Comparison of ENCODE assay signal across 8 cellular contexts in the genomic region with DNA sequence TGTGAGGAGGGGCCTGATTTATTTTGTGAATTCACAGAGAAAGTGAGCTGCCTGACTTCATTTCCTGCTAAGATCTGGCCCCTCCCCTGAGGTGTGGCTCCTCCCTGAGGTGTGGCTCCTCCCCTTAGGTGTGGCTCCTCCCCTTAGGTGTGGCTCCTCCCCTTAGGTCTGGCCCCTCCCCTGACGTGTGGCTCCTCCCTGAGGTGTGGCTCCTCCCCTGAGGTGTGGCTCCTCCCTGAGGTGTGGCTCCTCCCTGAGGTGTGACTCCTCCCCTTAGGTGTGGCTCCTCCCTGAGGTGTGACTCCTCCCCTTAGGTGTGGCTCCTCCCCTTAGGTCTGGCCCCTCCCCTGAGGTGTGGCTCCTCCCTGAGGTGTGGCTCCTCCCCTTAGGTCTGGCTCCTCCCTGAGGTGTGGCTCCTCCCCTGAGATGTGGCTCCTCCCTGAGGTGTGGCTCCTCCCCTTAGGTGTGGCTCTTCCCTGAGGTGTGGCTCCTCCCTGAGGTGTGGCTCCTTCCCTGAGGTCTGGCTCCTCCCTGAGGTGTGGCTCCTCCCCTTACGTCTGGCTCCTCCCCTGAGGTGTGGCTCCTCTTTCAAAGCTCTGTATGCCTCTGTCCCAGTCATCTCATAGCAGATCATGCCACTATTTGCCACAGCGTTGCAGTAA. TPM values are rescaled to one million over a fixed set of nuclear protein-coding genes. Genes with fewer than 3 reads are reported as not detected.
DNase-seq lines count a peak whose midpoint lies in the region; ATAC-seq and TF ChIP-seq lines count a peak whose summit lies in the region.

No MANE protein-coding gene starts in this region.

- H3K4me1 Mint-ChIP-seq in CD4-positive, CD25-positive, alpha-beta regulatory T cell: peaks cover 0 to 2% (median 0%) of the 10 kb centered on the region in 4 donors
- H3K4me1 Mint-ChIP-seq in central memory CD8-positive, alpha-beta T cell: no peaks in the 10 kb centered on the region

- ATAC-seq in CD4-positive, CD25-positive, alpha-beta regulatory T cell (ENCODE audit: low read depth in 2 of 2): peak in 1 of 2 donors; percentile 34
- ATAC-seq in central memory CD8-positive, alpha-beta T cell (replicated peaks; ENCODE audit: extremely low read depth, poor library complexity, severe bottlenecking): peak; percentile 54
- ATAC-seq in HG03469 (IDR thresholded peaks at IDR 0.05; ENCODE audit: unreplicated experiment) (no peak), GM19467 (IDR thresholded peaks at IDR 0.05; ENCODE audit: unreplicated experiment) (no peak)

- 55 to 64% methylated on average over 3 of the region's 3 CpGs for WGBS in testis, 2 donors

- H3K27me3 Mint-ChIP-seq in CD4-positive, CD25-positive, alpha-beta regulatory T cell: no peaks in the 10 kb centered on the region
- H3K27me3 Mint-ChIP-seq in central memory CD8-positive, alpha-beta T cell: no peaks in the 10 kb centered on the region

- H3K4me1 ChIP-seq in CD4-positive, CD25-positive, alpha-beta regulatory T cell (ENCODE audit: control insufficient read depth, insufficient read depth, low read length, poor library complexity, severe bottlenecking): no peaks in the 10 kb centered on the region
- H3K4me1 ChIP-seq in testis: no peaks in the 10 kb centered on the region

- no peak overlapping the region for H3K4me3 ChIP-seq in CD4-positive, CD25-positive, alpha-beta regulatory T cell (ENCODE audit: low read depth, low read length)
- H3K4me3 ChIP-seq in testis: no peak overlapping the region

- TF ChIP-seq CTCF in VCaP (conservative IDR thresholded peaks at IDR 0.05): no peak
- TF ChIP-seq CTCF in testis (IDR thresholded peaks at IDR 0.05): no peak

- H3K27me3 ChIP-seq in CD4-positive, CD25-positive, alpha-beta regulatory T cell (ENCODE audit: control insufficient read depth, insufficient read depth, low read length): no peaks in the 10 kb centered on the region
- no peaks in the 10 kb centered on the region for H3K27me3 ChIP-seq in testis

- no peaks in the 10 kb centered on the region for H3K36me3 ChIP-seq in CD4-positive, CD25-positive, alpha-beta regulatory T cell (ENCODE audit: control insufficient read depth, insufficient read depth, low read length)
- H3K36me3 ChIP-seq in testis (ENCODE audit: low read depth, missing control alignments): no peaks in the 10 kb centered on the region

- H3K36me3 Mint-ChIP-seq in CD4-positive, CD25-positive, alpha-beta regulatory T cell: peaks cover 3% of the 10 kb centered on the region
- peaks cover 2% of the 10 kb centered on the region for H3K36me3 Mint-ChIP-seq in central memory CD8-positive, alpha-beta T cell (ENCODE audit: insufficient read depth)

- peak; percentile 23 to 60 (median 42) for DNase-seq in CD4-positive, CD25-positive, alpha-beta regulatory T cell
- DNase-seq in KBM-7: peak; percentile 77
- DNase-seq in central memory CD8-positive, alpha-beta T cell (ENCODE audit: low spot score in 2 of 2): peak; percentile 49 to 55
- DNase-seq in stimulated activated CD4-positive, alpha-beta T cell treated with anti-CD3 and anti-CD28 coated beads, Interleukin-4, amount 100 ng/mL, for 1 hour: peak; percentile 16
- DNase-seq in testis: no peak

- peaks cover 11 to 15% of the 10 kb centered on the region in 2 experiments for H3K9me3 ChIP-seq in CD4-positive, CD25-positive, alpha-beta regulatory T cell (ENCODE audit: control insufficient read depth in 2 of 2, low read length in 2 of 2)
- no peaks in the 10 kb centered on the region for H3K9me3 ChIP-seq in testis

- in situ Hi-C loops in KBM-7 (cut with MboI; ENCODE audit: low pct_unique_long_range_greater_than_20kb, low sequenced_read_pairs): no loop called here

- peaks cover 0 to 18% (median 8%) of the 10 kb centered on the region in 7 donors for H3K9me3 Mint-ChIP-seq in CD4-positive, CD25-positive, alpha-beta regulatory T cell
- H3K9me3 Mint-ChIP-seq in central memory CD8-positive, alpha-beta T cell: peaks cover 20% of the 10 kb centered on the region

- H3K27ac ChIP-seq in CD4-positive, CD25-positive, alpha-beta regulatory T cell (ENCODE audit: insufficient read depth, low read length, poor library complexity, severe bottlenecking): no peak overlapping the region
- H3K27ac ChIP-seq in VCaP (peak overlapping the region; percentile 91), testis (no peak overlapping the region)

- TF ChIP-seq POLR2A in testis (IDR thresholded peaks at IDR 0.05): no peak

- H3K4me3 Mint-ChIP-seq in CD4-positive, CD25-positive, alpha-beta regulatory T cell: no peak overlapping the region
- H3K4me3 Mint-ChIP-seq in central memory CD8-positive, alpha-beta T cell: no peak overlapping the region

- intact Hi-C loops in testis (cut with DNase I; ENCODE audit: low total_unique reads): no loop called here

- H3K27ac Mint-ChIP-seq in CD4-positive, CD25-positive, alpha-beta regulatory T cell: no peak overlapping the region
- no peak overlapping the region for H3K27ac Mint-ChIP-seq in central memory CD8-positive, alpha-beta T cell (ENCODE audit: low read depth)

RNA-seq across cellular contexts. Expression of a gene that starts 26.9 kb away (rescaled TPM):
- total RNA-seq in CD4-positive, CD25-positive, alpha-beta regulatory T cell: 1.6 TPM
- polyA plus RNA-seq in CD4-positive, CD25-positive, alpha-beta regulatory T cell: under 1 TPM; 0.15 to 0.44 (median 0.38) TPM
- 10 to 100 TPM in 1 of 2 donors, 1 to 10 TPM in 1; 8.3 to 11.8 TPM for total RNA-seq in testis
- polyA plus RNA-seq in testis (ENCODE audit: insufficient read depth, low read depth, low replicate concordance): 4.9 TPM
